Comparison of ENCODE assay signal across 8 cellular contexts in genomic region chr19:46661735-46662592, GRCh38. TPM values are rescaled to one million over a fixed set of nuclear protein-coding genes. Genes with fewer than 3 reads are reported as not detected.
A peak's percentile ranks its signal among the peaks of the same experiment; 100 is the strongest.
DNase-seq lines count a peak whose midpoint lies in the region; ATAC-seq, FAIRE-seq and TF ChIP-seq lines count a peak whose summit lies in the region.

No MANE protein-coding gene starts in this region.

- CTCF ChIA-PET in activated naive CD4-positive, alpha-beta T cell treated with anti-CD3 and anti-CD28 coated beads for 36 hours (lab: Charles Lee), result interaction anchor here (0.6 to 6.0 kb wide), 32 partner anchors 10 to 293 kb away, joined by 3 to 178 read pairs (median 5); partner anchors contain the start of genes CALM3 and PTGIR

- H3K27me3 ChIP-seq in neutrophil, result peaks cover 69% of the 10 kb centered on the region

- H3K36me3 Mint-ChIP-seq in activated naive CD4-positive, alpha-beta T cell treated with anti-CD3 and anti-CD28 coated beads for 36 hours (ENCODE audit: low read depth), result no peaks in the 10 kb centered on the region

- H3K4me1 ChIP-seq in neutrophil (ENCODE audit: control insufficient read depth in 1 of 2, insufficient read depth in 1 of 2, low read depth in 1 of 2, low read length in 1 of 2), result peaks cover 19 to 31% of the 10 kb centered on the region in 2 experiments

- in situ Hi-C loops in SK-MEL-5 (cut with HindIII; ENCODE audit: low pct_unique_long_range_greater_than_20kb, low sequenced_read_pairs), result no loop called here

- intact Hi-C loops in activated naive CD4-positive, alpha-beta T cell treated with anti-CD3 and anti-CD28 coated beads for 36 hours (cut with micrococcal nuclease), result loop anchor here (1.0 to 5.0 kb wide), 8 partner anchors 28 to 265 kb away; partner anchors contain the start of genes ARHGAP35 and PRKD2

- H3K9me3 Mint-ChIP-seq in activated naive CD4-positive, alpha-beta T cell treated with anti-CD3 and anti-CD28 coated beads for 36 hours, result no peaks in the 10 kb centered on the region

- ATAC-seq in GM19035 (IDR thresholded peaks at IDR 0.05; ENCODE audit: unreplicated experiment), result no peak

- H3K4me3 ChIP-seq in neutrophil (ENCODE audit: low read depth in 1 of 2, low read length in 1 of 2), result peak overlapping the region; percentile 41 to 72

- peak; percentile 61 for FAIRE-seq in frontal cortex (lab: Jason Lieb, UNC)

- peak; percentile 33 for TF ChIP-seq CTCF in neutrophil (IDR thresholded peaks at IDR 0.05)

- H3K27me3 Mint-ChIP-seq in activated naive CD4-positive, alpha-beta T cell treated with anti-CD3 and anti-CD28 coated beads for 36 hours (ENCODE audit: low read depth), result peaks cover 14% of the 10 kb centered on the region

- no peaks in the 10 kb centered on the region for H3K36me3 ChIP-seq in neutrophil

- H3K9me3 ChIP-seq in neutrophil, result no peaks in the 10 kb centered on the region

- peaks cover 26% of the 10 kb centered on the region for H3K4me1 Mint-ChIP-seq in activated naive CD4-positive, alpha-beta T cell treated with anti-CD3 and anti-CD28 coated beads for 36 hours (ENCODE audit: low read depth)

- H3K27ac Mint-ChIP-seq in activated naive CD4-positive, alpha-beta T cell treated with anti-CD3 and anti-CD28 coated beads for 36 hours, result no peak overlapping the region

- DNase-seq in GM04503 (ENCODE audit: low read depth), result peak; percentile 49
- peak; percentile 92 for DNase-seq in MV-4-11 (lab: John Stamatoyannopoulos, UW)
- peak; percentile 90 for DNase-seq in SK-MEL-5 (ENCODE audit: low read depth, low spot score)
- peak; percentile 89 for DNase-seq in activated naive CD4-positive, alpha-beta T cell treated with anti-CD3 and anti-CD28 coated beads for 36 hours
- peak; percentile 76 to 78 for DNase-seq in frontal cortex (ENCODE audit: low spot score in 2 of 2)
- DNase-seq in stromal cell of bone marrow (ENCODE audit: low read depth), result peak; percentile 78

- peak overlapping the region; percentile 75 for H3K4me3 Mint-ChIP-seq in activated naive CD4-positive, alpha-beta T cell treated with anti-CD3 and anti-CD28 coated beads for 36 hours

- peak overlapping the region; percentile 62 for H3K27ac ChIP-seq in neutrophil

RNA-seq across cellular contexts. Expression of gene DACT3, which starts 1.0 kb away (rescaled TPM):
- total RNA-seq in SK-MEL-5 (2014; rRNA removed; shearing (Covaris generic)), result 3.4 and 3.8 TPM in 2 replicates
- polyA plus RNA-seq in SK-MEL-5 (2015; cell fraction: cytosol; rRNA removed), result 3.3 and 3.4 TPM in 2 replicates
- polyA plus RNA-seq in SK-MEL-5 (2015; cell fraction: nucleus; rRNA removed), result 0.91 and 1.0 TPM in 2 replicates
- total RNA-seq in activated naive CD4-positive, alpha-beta T cell treated with anti-CD3 and anti-CD28 coated beads for 36 hours, result 1 to 10 TPM; 2.4 to 3.0 TPM
- total RNA-seq in frontal cortex, result 17.5 TPM

RNA-seq across cellular contexts. Expression of gene GNG8, which starts 26.0 kb away (rescaled TPM):
- not detected in 2 replicates for total RNA-seq in SK-MEL-5 (2014; rRNA removed; shearing (Covaris generic))
- polyA plus RNA-seq in SK-MEL-5 (2015; cell fraction: cytosol; rRNA removed), result not detected in 2 replicates
- polyA plus RNA-seq in SK-MEL-5 (2015; cell fraction: nucleus; rRNA removed), result not detected in 2 replicates
- total RNA-seq in activated naive CD4-positive, alpha-beta T cell treated with anti-CD3 and anti-CD28 coated beads for 36 hours, result 1 to 10 TPM; 7.1 to 8.1 TPM
- not detected for total RNA-seq in frontal cortex

RNA-seq across cellular contexts. Expression of gene PTGIR, which starts 37.1 kb away (rescaled TPM):
- not detected in 2 replicates for total RNA-seq in SK-MEL-5 (2014; rRNA removed; shearing (Covaris generic))
- 0.82 TPM in 1 of 2 replicates, not detected in the other for polyA plus RNA-seq in SK-MEL-5 (2015; cell fraction: cytosol; rRNA removed)
- not detected in 2 replicates for polyA plus RNA-seq in SK-MEL-5 (2015; cell fraction: nucleus; rRNA removed)
- 10 to 100 TPM; 16.3 to 17.2 TPM for total RNA-seq in activated naive CD4-positive, alpha-beta T cell treated with anti-CD3 and anti-CD28 coated beads for 36 hours
- not detected for total RNA-seq in frontal cortex

RNA-seq across cellular contexts. Expression of gene PRKD2, which starts 55.0 kb away (rescaled TPM):
- 3.2 and 4.6 TPM in 2 replicates for total RNA-seq in SK-MEL-5 (2014; rRNA removed; shearing (Covaris generic))
- polyA plus RNA-seq in SK-MEL-5 (2015; cell fraction: cytosol; rRNA removed), result 11.4 and 12.2 TPM in 2 replicates
- 22.6 and 25.8 TPM in 2 replicates for polyA plus RNA-seq in SK-MEL-5 (2015; cell fraction: nucleus; rRNA removed)
- total RNA-seq in activated naive CD4-positive, alpha-beta T cell treated with anti-CD3 and anti-CD28 coated beads for 36 hours, result 10 to 100 TPM; 62.2 to 62.3 TPM
- total RNA-seq in frontal cortex, result 5.3 TPM

Comparison
In these comparisons a context has a peak if more than half of its experiments do, and no peak if none do; other contexts are left out.
1. RNA of gene PTGIR, which starts 37.1 kb away (total RNA-seq): 16.3 to 17.2 TPM in activated naive CD4-positive, alpha-beta T cell treated with anti-CD3 and anti-CD28 coated beads for 36 hours; not detected in SK-MEL-5 and not detected in frontal cortex (single experiment); every median in the first group is over 10 times any median in the second.
2. Peak in every context shown above with its lines, with median percentiles within 50 percentile points of each other: DNase-seq.